14 cellular contexts compared by ENCODE assay signal in genomic region chr7:139669106-139670061, GRCh38.
DNase-seq lines count a peak whose midpoint lies in the region; ATAC-seq, FAIRE-seq and TF ChIP-seq lines count a peak whose summit lies in the region.
"Had no signal": no experiment of that assay in that cellular context is flagged by ENCODE, and none has a peak within 500 bp of the region (broad histone marks: within the 10 kb centered on the region; RNA-seq: fewer than 3 reads in every experiment).

No MANE protein-coding gene starts in this region.

- no peak for TF ChIP-seq POLR2A in K562 (conservative IDR thresholded peaks at IDR 0.05)

- DNase-seq in NCI-H1417 (lab: John Stamatoyannopoulos, UW) (peak in 2 of 3 experiments; percentile 20 to 44), NCI-H1417 treated with DMSO at 0.1 percent for 48 hours (lab: John Stamatoyannopoulos, UW) (no peak), K562 (ENCODE audit: extremely low read depth in 1 of 4, low spot score in 3 of 4) (no peak), progenitor cell of endocrine pancreas (ENCODE audit: low spot score, unreplicated experiment) (no peak), NCI-H1436 treated with DMSO at 0.1 percent for 48 hours (lab: John Stamatoyannopoulos, UW) (no peak), NCI-H2171 (lab: John Stamatoyannopoulos, UW) (no peak)
- peak; percentile 47 for DNase-seq in Jurkat, Clone E6-1 (ENCODE audit: low read depth, low spot score)
- DNase-seq in activated CD8-positive, alpha-beta memory T cell treated with anti-CD3 and anti-CD28 coated beads, Interleukin-2, amount 50 U/mL, for 48 hours = no peak
- DNase-seq: activated B cell treated with CpG ODN at 0.5 μM for 24 hours; activated effector memory CD4-positive, alpha-beta T cell treated with anti-CD3 and anti-CD28 coated beads, Interleukin-2, amount 50 U/mL, for 16 hours; CD4-positive, CD25-positive, alpha-beta regulatory T cell; mucosa of descending colon had no signal

- no peak overlapping the region for H3K4me2 ChIP-seq in K562 (ENCODE audit: insufficient read depth, low read length)

- no peak overlapping the region for H2AFZ ChIP-seq in K562 (ENCODE audit: low read depth, low read length)

- H3K9me3 ChIP-seq in K562 (replicated peaks; ENCODE audit: control insufficient read depth, insufficient read depth, low read depth, low read length) = no peaks in the 10 kb centered on the region
- H3K9me3 ChIP-seq: gastroesophageal sphincter, mucosa of descending colon had no signal

- CTCF ChIA-PET in K562 (lab: Yijun Ruan, JAX; ENCODE audit: low intra/inter-chr PET ratio) = no interaction called here

- WGBS in K562 (ENCODE audit: insufficient coverage, low coverage, missing lambda C conversion rate) = 41% methylated on average over 11 of the region's 11 CpGs

- no peak for TF ChIP-seq EP300 in K562 (IDR thresholded peaks at IDR 0.05; ENCODE audit: low read length)

- H3K27me3 ChIP-seq in K562 (ENCODE audit: control insufficient read depth in 2 of 2, insufficient read depth in 2 of 2, low read length in 2 of 2) = no peaks in the 10 kb centered on the region
- H3K27me3 ChIP-seq: gastroesophageal sphincter had no signal

- POLR2A ChIA-PET in K562 (lab: Yijun Ruan, JAX) = interaction anchor here (0.6 to 1.3 kb wide), 4 partner anchors 8 to 127 kb away, joined by 3 to 5 read pairs (median 3); no protein-coding TSS in a partner anchor

- no peak for FAIRE-seq in K562 (lab: Jason Lieb, UNC)

- in situ Hi-C loops in K562 (cut with MboI) = no loop called here

- no peak overlapping the region for H3K27ac ChIP-seq in K562 (ENCODE audit: extremely low read depth, low read depth, low read length)
- H3K27ac ChIP-seq: 22Rv1, gastroesophageal sphincter had no signal

- ATAC-seq in K562 = no peak
- ATAC-seq: gastroesophageal sphincter, mucosa of descending colon had no signal

- no peaks in the 10 kb centered on the region for H3K9me1 ChIP-seq in K562 (ENCODE audit: control insufficient read depth, insufficient read depth, low read length)

- H3K4me1 Mint-ChIP-seq in progenitor cell of endocrine pancreas (ENCODE audit: low read depth) = peaks cover 34% of the 10 kb centered on the region

- no peak overlapping the region for H3K4me3 Mint-ChIP-seq in progenitor cell of endocrine pancreas (ENCODE audit: low read depth)
- H3K4me3 Mint-ChIP-seq: activated B cell treated with CpG ODN at 0.5 μM for 24 hours; CD4-positive, CD25-positive, alpha-beta regulatory T cell had no signal

- no peaks in the 10 kb centered on the region for H3K27me3 Mint-ChIP-seq in progenitor cell of endocrine pancreas
- H3K27me3 Mint-ChIP-seq: activated B cell treated with CpG ODN at 0.5 μM for 24 hours had no signal

- no peaks in the 10 kb centered on the region for H3K9me3 Mint-ChIP-seq in progenitor cell of endocrine pancreas (ENCODE audit: low read depth)
- H3K9me3 Mint-ChIP-seq: activated B cell treated with CpG ODN at 0.5 μM for 24 hours had no signal

- no peaks in the 10 kb centered on the region for H4K20me1 ChIP-seq in K562 (replicated peaks; ENCODE audit: control insufficient read depth, insufficient read depth, low read length)

- intact Hi-C loops in K562 (cut with micrococcal nuclease) = no loop called here

- H3K79me2 ChIP-seq in K562 (ENCODE audit: control insufficient read depth, insufficient read depth, low read length) = no peaks in the 10 kb centered on the region

- TF ChIP-seq CTCF in K562 (IDR thresholded peaks at IDR 0.05 in 2 of 3, conservative IDR thresholded peaks at IDR 0.05 in 1 of 3; ENCODE audit: insufficient read depth in 2 of 3, low read depth in 1 of 3, low read length in 3 of 3) = no peak
- no peak for TF ChIP-seq CTCF in progenitor cell of endocrine pancreas (IDR thresholded peaks at IDR 0.05; ENCODE audit: unreplicated experiment)

- TF ChIP-seq RAD21 in K562 (CRISPR knock-in tag; conservative IDR thresholded peaks at IDR 0.05 in 1 of 2, IDR thresholded peaks at IDR 0.05 in 1 of 2) = no peak

- peaks cover 13% of the 10 kb centered on the region for H3K36me3 Mint-ChIP-seq in progenitor cell of endocrine pancreas (ENCODE audit: insufficient read depth)

- no peak overlapping the region for H3K9ac ChIP-seq in K562 (ENCODE audit: insufficient read depth in 1 of 2, low read depth in 2 of 2, low read length in 2 of 2)

- H3K4me3 ChIP-seq in Jurkat, Clone E6-1 (ENCODE audit: low read length) = no peak overlapping the region
- H3K4me3 ChIP-seq in K562 = no peak overlapping the region
- H3K4me3 ChIP-seq: gastroesophageal sphincter, mucosa of descending colon had no signal

- no peaks in the 10 kb centered on the region for H3K36me3 ChIP-seq in K562 (ENCODE audit: control insufficient read depth, insufficient read depth, low read length)
- H3K36me3 ChIP-seq: gastroesophageal sphincter had no signal

- H3K27ac Mint-ChIP-seq in progenitor cell of endocrine pancreas = peak overlapping the region; percentile 73
- H3K27ac Mint-ChIP-seq: activated B cell treated with CpG ODN at 0.5 μM for 24 hours had no signal

- no TSS peak for BruUV-seq in K562 (replicated peaks; lab: Mats Ljungman, UMichigan)

- H3K4me1 ChIP-seq in K562 (replicated peaks in 1 of 2; ENCODE audit: control insufficient read depth in 2 of 2, insufficient read depth in 2 of 2, low read length in 2 of 2) = peaks cover 0 to 6% of the 10 kb centered on the region in 2 experiments; a peak in 1 of 5 replicates

TF ChIP-seq in K562, 482 proteins besides CTCF, POLR2A, EP300 and RAD21:
- TF ChIP-seq SOX6 (IDR thresholded peaks at IDR 0.05) (0 out of 2 replicates have a peak, but pooled peaks have one; percentile 18), ATF7 (IDR thresholded peaks at IDR 0.05) (no peak), POLR2G (IDR thresholded peaks at IDR 0.05; ENCODE audit: low read depth, low read length) (no peak), KDM2B (CRISPR knock-in tag; IDR thresholded peaks at IDR 0.05) (no peak), TRIM25 (IDR thresholded peaks at IDR 0.05; ENCODE audit: borderline replicate concordance) (no peak)

Comparison
In these comparisons a context has a peak if more than half of its experiments do, and no peak if none do; other contexts are left out.
1. DNase-seq: peak in NCI-H1417 (2 of 3) and Jurkat, Clone E6-1 (single experiment); none in NCI-H1417 treated with DMSO at 0.1 percent for 48 hours (single experiment), K562 (0 of 4), progenitor cell of endocrine pancreas (single experiment), activated CD8-positive, alpha-beta memory T cell treated with anti-CD3 and anti-CD28 coated beads, Interleukin-2, amount 50 U/mL, for 48 hours (single experiment), NCI-H1436 treated with DMSO at 0.1 percent for 48 hours (single experiment) and NCI-H2171 (single experiment).